7 cellular contexts compared by ENCODE assay signal in genomic region chr1:52697795-52698674, GRCh38.
DNase-seq lines count a peak whose midpoint lies in the region; ATAC-seq lines count a peak whose summit lies in the region.

Gene COA7 (minus strand): TSS chr1:52698347. CDS start chr1:52698326, 21 bp downstream.

- peak; percentile 89 for DNase-seq in NCI-H345 (lab: John Stamatoyannopoulos, UW)
- peak; percentile 80 for DNase-seq in cerebellar cortex (ENCODE audit: low spot score)
- DNase-seq in islet precursor cell, result peak; percentile 90
- peak; percentile 48 to 73 for DNase-seq in stimulated activated CD4-positive, alpha-beta T cell treated with anti-CD3 and anti-CD28 coated beads, Interleukin-12 subunit alpha, Interleukin-12 subunit beta, amount 100 ng/mL, for 24 hours (ENCODE audit: low read depth in 2 of 2)

- ATAC-seq in GM18511 (IDR thresholded peaks at IDR 0.05; ENCODE audit: unreplicated experiment) (peak; percentile 49), HG03097 (IDR thresholded peaks at IDR 0.05; ENCODE audit: low FRiP score, unreplicated experiment) (peak; percentile 46)
- peak; percentile 41 to 42 for ATAC-seq in activated CD4-positive, CD25-positive, alpha-beta regulatory T cell treated with anti-CD3 and anti-CD28 coated beads, Interleukin-2, amount 50 U/mL, for 24 hours

Comparison
In these comparisons a context has a peak if more than half of its experiments do, and no peak if none do; other contexts are left out.
1. Peak in every context shown above with its lines: DNase-seq and ATAC-seq.